Comparison of ENCODE assay signal across 13 cellular contexts in the genomic region with DNA sequence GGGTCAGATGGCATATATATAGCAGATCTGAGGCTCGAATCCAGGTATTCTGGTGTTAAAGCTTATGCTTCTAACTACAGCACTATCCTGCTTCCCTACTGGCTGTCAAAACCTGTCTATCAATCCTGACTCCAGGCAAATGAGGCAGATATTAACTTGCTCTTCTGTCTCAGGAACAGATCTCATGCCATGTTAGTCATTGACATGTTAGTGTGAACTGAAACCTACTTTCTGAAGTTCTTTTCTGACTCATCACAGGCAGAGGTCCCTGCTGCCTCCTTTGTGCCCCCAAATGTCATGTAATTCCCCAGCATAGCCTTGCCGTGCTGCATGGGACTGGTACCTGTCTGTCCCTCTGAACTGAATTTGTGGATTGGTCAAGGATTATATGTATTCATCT.
DNase-seq lines count a peak whose midpoint lies in the region; ATAC-seq, FAIRE-seq and TF ChIP-seq lines count a peak whose summit lies in the region.
"Had no signal": no experiment of that assay in that cellular context is flagged by ENCODE, and none has a peak within 500 bp of the region (broad histone marks: within the 10 kb centered on the region; RNA-seq: fewer than 3 reads in every experiment).

No MANE protein-coding gene starts in this region.

- peak; percentile 33 for DNase-seq in Daoy (ENCODE audit: low read depth)
- peak; percentile 36 for DNase-seq in HT1080 (ENCODE audit: low read depth)
- peak; percentile 87 for DNase-seq in epithelial cell of esophagus (ENCODE audit: low read depth)
- no peak for DNase-seq in effector memory CD8-positive, alpha-beta T cell
- DNase-seq in HTR-8/SVneo (ENCODE audit: insufficient read length, low spot score): no peak
- no peak for DNase-seq in AML-193 (lab: John Stamatoyannopoulos, UW)
- DNase-seq in NCI-H510A treated with DMSO at 0.1 percent for 48 hours (lab: John Stamatoyannopoulos, UW): no peak
- DNase-seq: activated gamma-delta T cell; effector CD8-positive, alpha-beta T cell; NCI-H187 treated with DMSO at 0.1 percent for 48 hours; occipital lobe had no signal

- H3K4me3 ChIP-seq in epithelial cell of esophagus (ENCODE audit: low read length): no peak overlapping the region

- FAIRE-seq in HTR-8/SVneo (lab: Jason Lieb, UNC): no peak

- no peak overlapping the region for H3K27ac Mint-ChIP-seq in effector memory CD8-positive, alpha-beta T cell
- H3K27ac Mint-ChIP-seq: T-helper 1 cell treated with Interleukin-12 subunit alpha and Interleukin-12 subunit beta and Interleukin-4 antibody, amounts not matched to agents 30 μg/mL and 1 μg/mL, for 36 hours had no signal

- peak; percentile 57 for ATAC-seq in GM18873 (IDR thresholded peaks at IDR 0.05; ENCODE audit: low FRiP score, unreplicated experiment)
- no peak for ATAC-seq in effector memory CD8-positive, alpha-beta T cell (replicated peaks)

- H3K27me3 Mint-ChIP-seq in effector memory CD8-positive, alpha-beta T cell: peaks cover 7 to 14% of the 10 kb centered on the region in 2 donors

- H3K4me1 Mint-ChIP-seq in effector memory CD8-positive, alpha-beta T cell (ENCODE audit: low read depth in 2 of 2): no peaks in the 10 kb centered on the region

- TF ChIP-seq CTCF in epithelial cell of esophagus (IDR thresholded peaks at IDR 0.05; ENCODE audit: insufficient read depth, low read depth, low read length, missing control alignments): no peak

- H3K9me3 Mint-ChIP-seq in effector memory CD8-positive, alpha-beta T cell: no peaks in the 10 kb centered on the region

- no peak overlapping the region for H3K4me3 Mint-ChIP-seq in effector memory CD8-positive, alpha-beta T cell
- H3K4me3 Mint-ChIP-seq: T-helper 1 cell treated with Interleukin-12 subunit alpha and Interleukin-12 subunit beta and Interleukin-4 antibody, amounts not matched to agents 30 μg/mL and 1 μg/mL, for 36 hours had no signal

- H3K36me3 Mint-ChIP-seq in effector memory CD8-positive, alpha-beta T cell (ENCODE audit: insufficient read depth): no peaks in the 10 kb centered on the region

Comparison
In these comparisons a context has a peak if more than half of its experiments do, and no peak if none do; other contexts are left out.
1. DNase-seq: peak in Daoy (single experiment), HT1080 (single experiment) and epithelial cell of esophagus (single experiment); none in effector memory CD8-positive, alpha-beta T cell (0 of 3), HTR-8/SVneo (single experiment), AML-193 (0 of 2) and NCI-H510A treated with DMSO at 0.1 percent for 48 hours (single experiment).